ENCODE assay signal across 10 cellular contexts in the genomic region with DNA sequence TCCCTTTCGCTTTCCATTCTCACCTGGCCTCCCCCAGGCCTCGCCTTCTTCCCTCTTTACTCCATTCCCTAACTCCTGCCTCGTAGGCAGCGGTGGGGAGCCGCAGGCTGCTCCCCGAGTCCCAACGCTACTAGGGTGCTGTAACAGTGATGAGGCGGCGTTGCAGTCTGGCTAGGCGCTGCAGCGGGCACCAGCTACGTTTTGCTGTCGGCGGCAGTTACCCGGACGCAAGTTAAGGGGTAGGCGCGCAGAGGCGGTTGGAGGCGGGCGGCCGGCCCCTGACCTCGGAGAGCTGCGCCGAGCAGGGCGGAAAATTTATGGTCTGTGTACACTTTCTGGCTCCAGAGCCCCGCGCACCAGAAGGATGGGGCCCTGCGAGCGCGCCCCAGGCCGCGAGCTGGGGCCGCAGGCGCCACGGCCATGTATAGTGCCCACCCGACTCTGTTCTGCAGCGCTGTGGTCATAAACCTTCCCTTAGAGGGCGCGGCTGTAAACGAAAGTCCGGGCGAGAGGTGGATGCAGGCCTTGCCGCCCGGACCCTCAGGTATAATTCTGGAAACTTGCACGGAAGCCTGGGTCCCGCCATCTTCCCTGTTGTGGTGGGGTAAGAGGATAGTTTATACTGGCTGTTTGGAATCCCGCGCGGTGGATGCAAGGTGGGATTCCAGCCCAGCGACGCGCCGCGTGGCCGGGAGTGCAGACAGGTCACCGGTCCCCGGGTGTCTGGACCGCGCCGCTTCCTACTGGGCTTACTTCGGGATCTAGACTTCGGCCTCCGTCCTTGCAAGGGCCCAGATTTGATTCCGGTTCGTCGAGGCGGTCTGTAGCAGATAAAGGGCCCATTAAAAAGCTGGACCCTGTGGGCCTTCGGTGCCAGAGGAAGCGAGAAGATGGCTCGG. TPM values are rescaled to one million over a fixed set of nuclear protein-coding genes. Genes with fewer than 3 reads are reported as not detected.
DNase-seq lines count a peak whose midpoint lies in the region; ATAC-seq and TF ChIP-seq lines count a peak whose summit lies in the region.
"Had no signal": no experiment of that assay in that cellular context is flagged by ENCODE, and none has a peak within 500 bp of the region (broad histone marks: within the 10 kb centered on the region; RNA-seq: fewer than 3 reads in every experiment).

No MANE protein-coding gene starts in this region.

- no peak overlapping the region for H2AFZ ChIP-seq in neural progenitor cell (replicated peaks)

- TF ChIP-seq CTCF in AG04449 (IDR thresholded peaks at IDR 0.05; ENCODE audit: insufficient read depth, low read length, missing control alignments) (no peak), left ventricle myocardium inferior (IDR thresholded peaks at IDR 0.05; ENCODE audit: borderline replicate concordance) (no peak), neural progenitor cell (IDR thresholded peaks at IDR 0.05) (peak; percentile 12)

- no peaks in the 10 kb centered on the region for H3K79me2 ChIP-seq in neural progenitor cell (ENCODE audit: low read depth)

- CTCF ChIA-PET in AG04449 (lab: Yijun Ruan, JAX) = interaction anchor here (1.2 kb wide), 2 partner anchors 308 to 310 kb away, joined by 4 to 5 read pairs; no protein-coding TSS in a partner anchor
- CTCF ChIA-PET in activated CD8-positive, alpha-beta T cell treated with anti-CD3 and anti-CD28 coated beads, Interleukin-2, amount 10 ng/mL, durations not matched to agents 7 days and 5 days (lab: Charles Lee) = no interaction called here

- POLR2A ChIA-PET in AG04449 (lab: Yijun Ruan, JAX) = no interaction called here
- POLR2A ChIA-PET in activated CD8-positive, alpha-beta T cell treated with anti-CD3 and anti-CD28 coated beads, Interleukin-2, amount 10 ng/mL, durations not matched to agents 7 days and 5 days (lab: Charles Lee) = no interaction called here

- no peaks in the 10 kb centered on the region for H3K9me3 ChIP-seq in left ventricle myocardium inferior (replicated peaks)
- H3K9me3 ChIP-seq in neural progenitor cell (ENCODE audit: low read depth) = no peaks in the 10 kb centered on the region

- DNase-seq in AG04449 (ENCODE audit: low read depth, low spot score) (no peak), left ventricle myocardium inferior (no peak), neural progenitor cell (ENCODE audit: low spot score) (peak; percentile 65), NCI-H1694 treated with DMSO at 0.1 percent for 48 hours (lab: John Stamatoyannopoulos, UW) (no peak)
- no peak for DNase-seq in activated CD8-positive, alpha-beta T cell treated with anti-CD3 and anti-CD28 coated beads, Interleukin-2, amount 10 ng/mL, durations not matched to agents 7 days and 5 days
- DNase-seq: NCI-H146 had no signal

- H3F3A ChIP-seq in neural progenitor cell (ENCODE audit: low read depth) = no peaks in the 10 kb centered on the region

- H3K9me3 Mint-ChIP-seq in activated CD8-positive, alpha-beta T cell treated with anti-CD3 and anti-CD28 coated beads, Interleukin-2, amount 10 ng/mL, durations not matched to agents 7 days and 5 days (ENCODE audit: insufficient read depth) = peaks cover 8% of the 10 kb centered on the region
- H3K9me3 Mint-ChIP-seq in neural progenitor cell = peaks cover 16% of the 10 kb centered on the region
- no peaks in the 10 kb centered on the region for H3K9me3 Mint-ChIP-seq in activated T-helper 17 cell treated with anti-CD3 and anti-CD28 coated beads, Interleukin-2, amount 50 U/mL, for 72 hours

- H3K27me3 Mint-ChIP-seq in activated CD8-positive, alpha-beta T cell treated with anti-CD3 and anti-CD28 coated beads, Interleukin-2, amount 10 ng/mL, durations not matched to agents 7 days and 5 days (ENCODE audit: low read depth) = peaks cover 48% of the 10 kb centered on the region
- peaks cover 89% of the 10 kb centered on the region for H3K27me3 Mint-ChIP-seq in neural progenitor cell (ENCODE audit: insufficient read depth, low read depth)
- H3K27me3 Mint-ChIP-seq in activated T-helper 17 cell treated with anti-CD3 and anti-CD28 coated beads, Interleukin-2, amount 50 U/mL, for 72 hours = peaks cover 51% of the 10 kb centered on the region

- H3K27me3 ChIP-seq in left ventricle myocardium inferior (ENCODE audit: low read depth) (peaks cover 82% of the 10 kb centered on the region), neural progenitor cell (peaks cover 100% of the 10 kb centered on the region)

- H3K36me3 ChIP-seq in left ventricle myocardium inferior (no peaks in the 10 kb centered on the region), neural progenitor cell (no peaks in the 10 kb centered on the region)

- peaks cover 12% of the 10 kb centered on the region for H3K36me3 Mint-ChIP-seq in activated CD8-positive, alpha-beta T cell treated with anti-CD3 and anti-CD28 coated beads, Interleukin-2, amount 10 ng/mL, durations not matched to agents 7 days and 5 days (ENCODE audit: low read depth)
- H3K36me3 Mint-ChIP-seq in neural progenitor cell = no peaks in the 10 kb centered on the region
- no peaks in the 10 kb centered on the region for H3K36me3 Mint-ChIP-seq in activated T-helper 17 cell treated with anti-CD3 and anti-CD28 coated beads, Interleukin-2, amount 50 U/mL, for 72 hours (ENCODE audit: low read depth)

- H3K4me3 ChIP-seq in AG04449 (ENCODE audit: low read depth, low read length) = peak overlapping the region; percentile 40
- peak overlapping the region; percentile 61 for H3K4me3 ChIP-seq in left ventricle myocardium inferior
- H3K4me3 ChIP-seq in neural progenitor cell = peak overlapping the region; percentile 37

- H3K27ac ChIP-seq in left ventricle myocardium inferior (replicated peaks) = no peak overlapping the region
- H3K27ac ChIP-seq in neural progenitor cell = no peak overlapping the region
- H3K27ac ChIP-seq: C4-2B had no signal

- peak overlapping the region; percentile 20 for H3K4me3 Mint-ChIP-seq in activated CD8-positive, alpha-beta T cell treated with anti-CD3 and anti-CD28 coated beads, Interleukin-2, amount 10 ng/mL, durations not matched to agents 7 days and 5 days
- peak overlapping the region; percentile 76 for H3K4me3 Mint-ChIP-seq in neural progenitor cell
- no peak overlapping the region for H3K4me3 Mint-ChIP-seq in activated T-helper 17 cell treated with anti-CD3 and anti-CD28 coated beads, Interleukin-2, amount 50 U/mL, for 72 hours

- H3K9ac ChIP-seq in neural progenitor cell = no peak overlapping the region

- H3K27ac Mint-ChIP-seq in activated CD8-positive, alpha-beta T cell treated with anti-CD3 and anti-CD28 coated beads, Interleukin-2, amount 10 ng/mL, durations not matched to agents 7 days and 5 days = no peak overlapping the region
- no peak overlapping the region for H3K27ac Mint-ChIP-seq in neural progenitor cell
- no peak overlapping the region for H3K27ac Mint-ChIP-seq in activated T-helper 17 cell treated with anti-CD3 and anti-CD28 coated beads, Interleukin-2, amount 50 U/mL, for 72 hours

- peaks cover 23% of the 10 kb centered on the region for H3K4me1 ChIP-seq in left ventricle myocardium inferior
- H3K4me1 ChIP-seq in neural progenitor cell = no peaks in the 10 kb centered on the region

- H3K4me2 ChIP-seq in neural progenitor cell = peak overlapping the region; percentile 75

- no peaks in the 10 kb centered on the region for H3K4me1 Mint-ChIP-seq in activated CD8-positive, alpha-beta T cell treated with anti-CD3 and anti-CD28 coated beads, Interleukin-2, amount 10 ng/mL, durations not matched to agents 7 days and 5 days (ENCODE audit: low read depth)
- peaks cover 17% of the 10 kb centered on the region for H3K4me1 Mint-ChIP-seq in neural progenitor cell
- no peaks in the 10 kb centered on the region for H3K4me1 Mint-ChIP-seq in activated T-helper 17 cell treated with anti-CD3 and anti-CD28 coated beads, Interleukin-2, amount 50 U/mL, for 72 hours

- H4K20me1 ChIP-seq in neural progenitor cell (ENCODE audit: low read depth) = peaks cover 54% of the 10 kb centered on the region

- intact Hi-C loops in left ventricle myocardium inferior (cut with micrococcal nuclease) = no loop called here

- ATAC-seq in activated CD8-positive, alpha-beta T cell treated with anti-CD3 and anti-CD28 coated beads, Interleukin-2, amount 10 ng/mL, durations not matched to agents 7 days and 5 days = no peak
- ATAC-seq in GM21360 (IDR thresholded peaks at IDR 0.05; ENCODE audit: unreplicated experiment) (no peak), HG03442 (IDR thresholded peaks at IDR 0.05; ENCODE audit: unreplicated experiment) (no peak)
- no peak for ATAC-seq in activated T-helper 17 cell treated with anti-CD3 and anti-CD28 coated beads, Interleukin-2, amount 50 U/mL, for 72 hours (replicated peaks)

RNA-seq across cellular contexts. Expression of a gene that starts 15.0 kb away (rescaled TPM):
- total RNA-seq in activated CD8-positive, alpha-beta T cell treated with anti-CD3 and anti-CD28 coated beads, Interleukin-2, amount 10 ng/mL, durations not matched to agents 7 days and 5 days = not detected
- total RNA-seq in left ventricle myocardium inferior = 3.5 TPM
- total RNA-seq in neural progenitor cell (ENCODE audit: low replicate concordance) = 0.12 TPM in 1 of 2 replicates, not detected in the other
- total RNA-seq in activated T-helper 17 cell treated with anti-CD3 and anti-CD28 coated beads, Interleukin-2, amount 50 U/mL, for 72 hours = 1 to 10 TPM in 1 of 2 donors, under 1 TPM in 1; 0.11 to 4.1 TPM
